In the genomic region with DNA sequence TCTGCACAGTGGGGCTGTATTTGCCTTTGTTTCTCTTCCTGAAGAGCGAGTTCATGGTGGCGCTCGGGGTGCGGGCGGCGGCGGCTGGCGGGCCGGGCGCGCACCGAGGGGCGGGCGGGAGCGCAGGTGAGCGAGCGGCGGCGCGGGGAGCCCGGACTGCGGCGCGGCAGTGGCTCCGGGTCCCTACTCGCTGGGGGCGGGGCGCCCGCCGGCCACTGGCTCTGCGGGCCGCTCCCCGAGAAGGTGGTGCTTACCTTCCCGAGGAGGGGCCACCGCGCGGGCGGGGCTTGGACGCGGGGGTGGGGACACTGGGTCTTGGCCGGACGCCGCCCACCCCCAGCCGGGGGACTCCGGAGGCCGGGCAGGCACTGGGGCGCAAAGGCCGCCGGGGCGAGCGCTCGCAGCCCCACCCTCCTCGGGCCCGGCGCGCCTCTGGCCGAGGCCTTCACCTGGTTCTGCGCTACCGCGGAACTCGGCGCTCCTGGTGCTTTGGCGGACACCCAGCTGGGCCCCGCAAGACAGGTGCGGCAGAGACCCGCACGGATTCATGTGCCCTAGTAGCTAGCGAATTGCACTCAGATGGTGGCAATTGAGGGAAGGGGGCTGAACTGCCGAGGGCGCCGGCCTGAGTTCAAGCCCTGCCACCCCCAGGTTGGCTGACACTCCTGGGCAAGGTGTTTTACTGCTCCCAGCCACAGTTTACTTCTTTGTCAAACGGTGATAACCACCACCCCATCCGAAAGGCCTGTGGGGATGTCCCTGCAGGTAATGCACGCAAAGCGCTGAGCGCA, we compare ENCODE assay signal across 8 cellular contexts.
DNase-seq lines count a peak whose midpoint lies in the region; ATAC-seq and TF ChIP-seq lines count a peak whose summit lies in the region.

A gene with protein sequence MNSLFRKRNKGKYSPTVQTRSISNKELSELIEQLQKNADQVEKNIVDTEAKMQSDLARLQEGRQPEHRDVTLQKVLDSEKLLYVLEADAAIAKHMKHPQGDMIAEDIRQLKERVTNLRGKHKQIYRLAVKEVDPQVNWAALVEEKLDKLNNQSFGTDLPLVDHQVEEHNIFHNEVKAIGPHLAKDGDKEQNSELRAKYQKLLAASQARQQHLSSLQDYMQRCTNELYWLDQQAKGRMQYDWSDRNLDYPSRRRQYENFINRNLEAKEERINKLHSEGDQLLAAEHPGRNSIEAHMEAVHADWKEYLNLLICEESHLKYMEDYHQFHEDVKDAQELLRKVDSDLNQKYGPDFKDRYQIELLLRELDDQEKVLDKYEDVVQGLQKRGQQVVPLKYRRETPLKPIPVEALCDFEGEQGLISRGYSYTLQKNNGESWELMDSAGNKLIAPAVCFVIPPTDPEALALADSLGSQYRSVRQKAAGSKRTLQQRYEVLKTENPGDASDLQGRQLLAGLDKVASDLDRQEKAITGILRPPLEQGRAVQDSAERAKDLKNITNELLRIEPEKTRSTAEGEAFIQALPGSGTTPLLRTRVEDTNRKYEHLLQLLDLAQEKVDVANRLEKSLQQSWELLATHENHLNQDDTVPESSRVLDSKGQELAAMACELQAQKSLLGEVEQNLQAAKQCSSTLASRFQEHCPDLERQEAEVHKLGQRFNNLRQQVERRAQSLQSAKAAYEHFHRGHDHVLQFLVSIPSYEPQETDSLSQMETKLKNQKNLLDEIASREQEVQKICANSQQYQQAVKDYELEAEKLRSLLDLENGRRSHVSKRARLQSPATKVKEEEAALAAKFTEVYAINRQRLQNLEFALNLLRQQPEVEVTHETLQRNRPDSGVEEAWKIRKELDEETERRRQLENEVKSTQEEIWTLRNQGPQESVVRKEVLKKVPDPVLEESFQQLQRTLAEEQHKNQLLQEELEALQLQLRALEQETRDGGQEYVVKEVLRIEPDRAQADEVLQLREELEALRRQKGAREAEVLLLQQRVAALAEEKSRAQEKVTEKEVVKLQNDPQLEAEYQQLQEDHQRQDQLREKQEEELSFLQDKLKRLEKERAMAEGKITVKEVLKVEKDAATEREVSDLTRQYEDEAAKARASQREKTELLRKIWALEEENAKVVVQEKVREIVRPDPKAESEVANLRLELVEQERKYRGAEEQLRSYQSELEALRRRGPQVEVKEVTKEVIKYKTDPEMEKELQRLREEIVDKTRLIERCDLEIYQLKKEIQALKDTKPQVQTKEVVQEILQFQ (N-terminal part only) (minus strand): TSS at position 158 of the 791 bp plus-strand sequence. CDS start 103 bp downstream, at position 55.

- in situ Hi-C loops in T47D (cut with HindIII; ENCODE audit: low pct_unique_long_range_greater_than_20kb, low sequenced_read_pairs), result no loop called here

- DNase-seq in GM10266 (ENCODE audit: extremely low spot score), result peak; percentile 85
- DNase-seq in NCI-H1930 (lab: John Stamatoyannopoulos, UW), result peak; percentile 95 to 97
- DNase-seq in T47D (ENCODE audit: low read depth in 1 of 2, low spot score in 1 of 2), result peak; percentile 79 to 97
- DNase-seq in kidney glomerular epithelial cell (lab: John Stamatoyannopoulos, UW), result peak; percentile 18
- DNase-seq in stimulated activated naive CD8-positive, alpha-beta T cell treated with anti-CD3 and anti-CD28 coated beads, Interleukin-15, Interleukin-2, amounts not matched to agents 100 U/mL and 50 U/mL, for 24 hours, result no peak
- DNase-seq in activated CD4-positive, CD25-positive, alpha-beta regulatory T cell treated with anti-CD3 and anti-CD28 coated beads, Interleukin-2, amount 50 U/mL, for 72 hours, result no peak

- peak; percentile 35 for ATAC-seq in stimulated activated naive CD8-positive, alpha-beta T cell treated with anti-CD3 and anti-CD28 coated beads, Interleukin-15, Interleukin-2, amounts not matched to agents 100 U/mL and 50 U/mL, for 24 hours
- ATAC-seq in HG03571 (IDR thresholded peaks at IDR 0.05; ENCODE audit: unreplicated experiment) (no peak), GM18909 (IDR thresholded peaks at IDR 0.05; ENCODE audit: poor library complexity, unreplicated experiment) (no peak)

- no peak for TF ChIP-seq CTCF in GM10266 (IDR thresholded peaks at IDR 0.05; ENCODE audit: control insufficient read depth, insufficient read depth, low read depth, missing control alignments)

Comparison
In these comparisons a context has a peak if more than half of its experiments do, and no peak if none do; other contexts are left out.
1. DNase-seq: peak in GM10266 (single experiment), NCI-H1930 (2 of 2), T47D (2 of 2) and kidney glomerular epithelial cell (single experiment); none in stimulated activated naive CD8-positive, alpha-beta T cell treated with anti-CD3 and anti-CD28 coated beads, Interleukin-15, Interleukin-2, amounts not matched to agents 100 U/mL and 50 U/mL, for 24 hours (single experiment) and activated CD4-positive, CD25-positive, alpha-beta regulatory T cell treated with anti-CD3 and anti-CD28 coated beads, Interleukin-2, amount 50 U/mL, for 72 hours (single experiment).